In the genomic region with DNA sequence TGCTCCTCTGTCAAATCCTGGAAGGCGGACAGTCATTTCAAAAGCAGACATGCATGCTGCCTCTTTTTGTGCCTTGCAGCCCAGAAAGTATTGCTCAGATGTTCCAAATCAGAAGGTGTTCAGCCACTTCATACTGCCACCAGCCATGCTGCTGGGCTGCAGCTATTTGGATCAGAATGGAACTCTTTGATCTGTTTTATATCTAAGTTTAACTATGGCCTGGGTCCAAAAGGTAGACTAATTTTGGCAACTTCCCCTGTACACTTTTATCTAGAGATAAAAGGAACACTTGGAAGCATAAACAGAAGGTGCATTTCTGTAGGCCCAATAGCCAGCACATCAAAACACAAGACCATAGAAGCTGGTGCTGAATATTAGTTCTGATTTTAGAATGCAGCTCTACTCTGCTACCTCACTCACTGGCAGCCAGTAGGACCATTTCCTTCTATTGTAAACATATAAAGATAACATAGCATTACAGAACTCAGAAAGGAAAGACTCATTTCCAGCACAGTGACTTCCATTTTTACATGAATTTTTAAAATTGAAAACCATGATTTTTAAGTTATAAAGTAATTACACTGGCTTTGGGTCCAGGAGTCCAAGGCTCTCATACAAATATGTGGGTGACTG, we compare ENCODE assay signal across 17 cellular contexts.
DNase-seq lines count a peak whose midpoint lies in the region; ATAC-seq and TF ChIP-seq lines count a peak whose summit lies in the region.
"Had no signal": no experiment of that assay in that cellular context is flagged by ENCODE, and none has a peak within 500 bp of the region (broad histone marks: within the 10 kb centered on the region; RNA-seq: fewer than 3 reads in every experiment).

No MANE protein-coding gene starts in this region.

- no peaks in the 10 kb centered on the region for H3K36me3 Mint-ChIP-seq in endothelial cell (ENCODE audit: low read depth, unreplicated experiment)
- H3K36me3 Mint-ChIP-seq: CD4-positive, CD25-positive, alpha-beta regulatory T cell; IgD-negative memory B cell; stimulated activated effector memory CD8-positive, alpha-beta T cell treated with anti-CD3 and anti-CD28 coated beads, Interleukin-12 subunit alpha, Interleukin-12 subunit beta, amount 100 ng/mL, for 72 hours had no signal

- no peaks in the 10 kb centered on the region for H4K20me1 ChIP-seq in PC-3 (ENCODE audit: low read length)

- H3K27me3 ChIP-seq in PC-3 (ENCODE audit: low read length) (no peaks in the 10 kb centered on the region), mesenchymal stem cell (ENCODE audit: control insufficient read depth in 1 of 2, insufficient read depth in 1 of 2, low read length in 2 of 2) (no peaks in the 10 kb centered on the region), thoracic aorta (replicated peaks; ENCODE audit: insufficient read depth) (no peaks in the 10 kb centered on the region)
- H3K27me3 ChIP-seq: neutrophil had no signal

- H2AFZ ChIP-seq in PC-3 (ENCODE audit: low read length) (no peak overlapping the region), mesenchymal stem cell (ENCODE audit: low read depth, low read length) (no peak overlapping the region)

- no peaks in the 10 kb centered on the region for H3K9me3 Mint-ChIP-seq in endothelial cell (ENCODE audit: unreplicated experiment)
- H3K9me3 Mint-ChIP-seq: IgD-negative memory B cell; stimulated activated effector memory CD8-positive, alpha-beta T cell treated with anti-CD3 and anti-CD28 coated beads, Interleukin-12 subunit alpha, Interleukin-12 subunit beta, amount 100 ng/mL, for 72 hours; T-helper 1 cell treated with Interleukin-12 subunit alpha and Interleukin-12 subunit beta and Interleukin-4 antibody, amounts not matched to agents 30 μg/mL and 1 μg/mL, for 36 hours had no signal

- H3K27ac Mint-ChIP-seq in endothelial cell (ENCODE audit: unreplicated experiment): peak overlapping the region; percentile 33
- H3K27ac Mint-ChIP-seq: CD4-positive, CD25-positive, alpha-beta regulatory T cell; IgD-negative memory B cell; stimulated activated effector memory CD8-positive, alpha-beta T cell treated with anti-CD3 and anti-CD28 coated beads, Interleukin-12 subunit alpha, Interleukin-12 subunit beta, amount 100 ng/mL, for 72 hours; T-helper 1 cell treated with Interleukin-12 subunit alpha and Interleukin-12 subunit beta and Interleukin-4 antibody, amounts not matched to agents 30 μg/mL and 1 μg/mL, for 36 hours had no signal

- H3K4me1 Mint-ChIP-seq in endothelial cell (ENCODE audit: unreplicated experiment): peaks cover 43% of the 10 kb centered on the region
- H3K4me1 Mint-ChIP-seq: CD4-positive, CD25-positive, alpha-beta regulatory T cell; IgD-negative memory B cell; stimulated activated effector memory CD8-positive, alpha-beta T cell treated with anti-CD3 and anti-CD28 coated beads, Interleukin-12 subunit alpha, Interleukin-12 subunit beta, amount 100 ng/mL, for 72 hours had no signal

- H3K9me3 ChIP-seq in PC-3 (ENCODE audit: low read length) (no peaks in the 10 kb centered on the region), mesenchymal stem cell (ENCODE audit: control insufficient read depth, low read length) (no peaks in the 10 kb centered on the region), thoracic aorta (no peaks in the 10 kb centered on the region)
- H3K9me3 ChIP-seq: neutrophil had no signal

- H4K91ac ChIP-seq in mesenchymal stem cell (ENCODE audit: low read length): no peak overlapping the region

- H3K9me2 ChIP-seq in PC-3 (replicated peaks; ENCODE audit: low read length): no peaks in the 10 kb centered on the region

- intact Hi-C loops in PC-3 (cut with micrococcal nuclease): loop anchor here (5.0 kb wide), 1 partner anchor 66 kb away; no protein-coding TSS in a partner anchor

- peak overlapping the region; percentile 71 to 91 for H3K18ac ChIP-seq in mesenchymal stem cell (ENCODE audit: low read depth in 1 of 2, low read length in 2 of 2)

- H3K36me3 ChIP-seq in PC-3 (ENCODE audit: low read depth, low read length) (no peaks in the 10 kb centered on the region), mesenchymal stem cell (ENCODE audit: control insufficient read depth in 1 of 2, insufficient read depth in 2 of 2, low read depth in 1 of 2, low read length in 2 of 2) (no peaks in the 10 kb centered on the region), thoracic aorta (no peaks in the 10 kb centered on the region)
- H3K36me3 ChIP-seq: neutrophil had no signal

- no TSS peak for BruUV-seq in PC-3 (replicated peaks; lab: Mats Ljungman, UMichigan)

- H3K27ac ChIP-seq in PC-3 (ENCODE audit: low read length) (peak overlapping the region; percentile 91), mesenchymal stem cell (ENCODE audit: low read length, poor library complexity, severe bottlenecking) (peak overlapping the region; percentile 75), thoracic aorta (peak overlapping the region; percentile 79 to 85)
- H3K27ac ChIP-seq: neutrophil had no signal

- H3K4me2 ChIP-seq in PC-3 (ENCODE audit: low read length): peak overlapping the region; percentile 80
- H3K4me2 ChIP-seq in mesenchymal stem cell (ENCODE audit: low read length, poor library complexity, severe bottlenecking): no peak overlapping the region

- peak overlapping the region; percentile 94 for H2BK120ac ChIP-seq in mesenchymal stem cell (ENCODE audit: low read depth, low read length)

- POLR2A ChIA-PET in PC-3 (lab: Charles Lee; ENCODE audit: unreplicated experiment): interaction anchor here (0.5 kb wide), 1 partner anchor 74 kb away, joined by 3 read pairs; no protein-coding TSS in a partner anchor

- H3K4me3 ChIP-seq in PC-3 (ENCODE audit: low read length) (no peak overlapping the region), mesenchymal stem cell (ENCODE audit: insufficient read depth in 1 of 2, low read depth in 1 of 2, low read length in 2 of 2) (no peak overlapping the region), thoracic aorta (no peak overlapping the region)

- ATAC-seq in PC-3 (no peak), thoracic aorta (ENCODE audit: insufficient number of reproducible peaks, low FRiP score, low read depth) (no peak), GM21526 (IDR thresholded peaks at IDR 0.05; ENCODE audit: low FRiP score, unreplicated experiment) (no peak), HG02610 (IDR thresholded peaks at IDR 0.05; ENCODE audit: unreplicated experiment) (no peak)
- ATAC-seq: stimulated activated effector memory CD8-positive, alpha-beta T cell treated with anti-CD3 and anti-CD28 coated beads, Interleukin-12 subunit alpha, Interleukin-12 subunit beta, amount 100 ng/mL, for 72 hours had no signal

- peak overlapping the region in 1 of 2 experiments; percentile 18 for H3K14ac ChIP-seq in mesenchymal stem cell (ENCODE audit: low read length in 2 of 2)

- peak overlapping the region; percentile 92 for H2AK5ac ChIP-seq in mesenchymal stem cell (ENCODE audit: low read length, severe bottlenecking)

- H3K9ac ChIP-seq in PC-3 (ENCODE audit: low read length): 0 out of 2 replicates have a peak overlapping the region, but pooled peaks have one; percentile 44
- peak overlapping the region; percentile 87 for H3K9ac ChIP-seq in mesenchymal stem cell (ENCODE audit: low read length)

- peaks cover 51% of the 10 kb centered on the region for H3K4me1 ChIP-seq in PC-3 (ENCODE audit: insufficient read depth, low read length)
- peaks cover 6% of the 10 kb centered on the region for H3K4me1 ChIP-seq in mesenchymal stem cell (ENCODE audit: control insufficient read depth, insufficient read depth, low read depth, low read length)
- peaks cover 37 to 56% of the 10 kb centered on the region in 2 donors for H3K4me1 ChIP-seq in thoracic aorta (ENCODE audit: control insufficient read depth in 1 of 2, low read depth in 2 of 2)

- peak overlapping the region; percentile 85 to 86 for H2BK12ac ChIP-seq in mesenchymal stem cell (ENCODE audit: low read length in 2 of 2)

- CTCF ChIA-PET in PC-3 (lab: Charles Lee): no interaction called here

- H3K23ac ChIP-seq in mesenchymal stem cell (ENCODE audit: low read length in 2 of 2): no peak overlapping the region

- H2BK5ac ChIP-seq in mesenchymal stem cell (ENCODE audit: low read depth, low read length, poor library complexity, severe bottlenecking): peak overlapping the region; percentile 8

- 100% methylated on average over 1 of the region's 1 CpG for WGBS in mesenchymal stem cell

- peaks cover 7% of the 10 kb centered on the region for H3F3A ChIP-seq in PC-3 (ENCODE audit: low read length, unreplicated experiment)

- H3K4me3 Mint-ChIP-seq in endothelial cell (ENCODE audit: unreplicated experiment): no peak overlapping the region
- H3K4me3 Mint-ChIP-seq: CD4-positive, CD25-positive, alpha-beta regulatory T cell; IgD-negative memory B cell; stimulated activated effector memory CD8-positive, alpha-beta T cell treated with anti-CD3 and anti-CD28 coated beads, Interleukin-12 subunit alpha, Interleukin-12 subunit beta, amount 100 ng/mL, for 72 hours; T-helper 1 cell treated with Interleukin-12 subunit alpha and Interleukin-12 subunit beta and Interleukin-4 antibody, amounts not matched to agents 30 μg/mL and 1 μg/mL, for 36 hours had no signal

- peak overlapping the region; percentile 89 for H2BK15ac ChIP-seq in mesenchymal stem cell (ENCODE audit: low read depth, poor library complexity, severe bottlenecking)

- peaks cover 2% of the 10 kb centered on the region for H3K27me3 Mint-ChIP-seq in endothelial cell (ENCODE audit: unreplicated experiment)
- H3K27me3 Mint-ChIP-seq: CD4-positive, CD25-positive, alpha-beta regulatory T cell had no signal

- no peak for TF ChIP-seq CTCF in PC-3 (conservative IDR thresholded peaks at IDR 0.05; ENCODE audit: low read depth, low read length)
- TF ChIP-seq CTCF in endothelial cell (IDR thresholded peaks at IDR 0.05; ENCODE audit: unreplicated experiment): no peak
- TF ChIP-seq CTCF in thoracic aorta (IDR thresholded peaks at IDR 0.05): no peak

- H3K79me2 ChIP-seq in PC-3 (ENCODE audit: low read length): no peaks in the 10 kb centered on the region

- H4K8ac ChIP-seq in mesenchymal stem cell (ENCODE audit: low read length): no peak overlapping the region

- DNase-seq in PC-3: no peak
- DNase-seq in endothelial cell (ENCODE audit: low spot score): no peak
- DNase-seq in mesenchymal stem cell: peak; percentile 33
- DNase-seq in thoracic aorta (ENCODE audit: low spot score): no peak
- DNase-seq in NCI-H2171 (lab: John Stamatoyannopoulos, UW): no peak
- DNase-seq in NCI-H1694 treated with DMSO at 0.1 percent for 48 hours (lab: John Stamatoyannopoulos, UW): no peak
- DNase-seq: activated CD4-positive, alpha-beta T cell treated with anti-CD3 and anti-CD28 coated beads for 48 hours; CD4-positive, CD25-positive, alpha-beta regulatory T cell; GF-D8; NCI-H187; stimulated activated CD4-positive, alpha-beta T cell treated with anti-CD3 and anti-CD28 coated beads, Interleukin-2, amount 100 ng/mL, for 24 hours had no signal

- no peaks in the 10 kb centered on the region for H3K79me1 ChIP-seq in mesenchymal stem cell (replicated peaks; ENCODE audit: low read length, poor library complexity, severe bottlenecking)

- peak overlapping the region; percentile 46 to 88 for H3K4ac ChIP-seq in mesenchymal stem cell (ENCODE audit: low read depth in 1 of 2, low read length in 2 of 2)
